ENCODE assay signal across 8 cellular contexts in the genomic region with DNA sequence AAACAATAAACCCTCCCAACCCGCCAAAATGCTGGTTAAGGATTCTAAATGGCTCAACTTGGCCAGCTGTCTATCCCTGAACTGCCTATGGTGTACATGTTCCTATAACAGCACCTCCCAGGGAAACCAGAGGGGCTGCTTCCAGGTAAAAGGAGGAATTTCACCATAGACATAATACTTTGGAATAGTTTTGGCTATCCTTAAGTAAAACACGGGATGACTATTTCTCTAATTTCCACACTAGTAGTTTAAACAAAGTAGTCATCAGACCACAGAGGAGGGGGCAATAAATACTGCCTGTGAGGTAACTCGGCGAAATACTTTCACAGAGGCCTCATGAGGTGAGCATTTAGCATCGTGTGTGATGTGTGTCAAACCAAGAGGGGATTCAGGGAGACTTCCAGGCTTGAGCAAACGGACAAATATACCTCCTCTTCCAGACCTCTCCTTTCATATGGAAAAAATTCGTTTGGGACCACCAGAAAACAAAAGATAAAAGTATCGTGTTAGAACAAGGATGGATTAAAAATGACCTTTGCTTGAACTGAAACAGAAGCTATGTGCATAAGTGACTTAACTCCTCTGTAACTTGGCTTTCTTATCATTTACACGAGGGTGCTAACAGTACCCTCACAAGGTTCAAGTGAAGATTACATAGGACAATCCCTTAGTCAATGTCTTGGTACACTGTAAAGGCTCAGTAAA. TPM values are rescaled to one million over a fixed set of nuclear protein-coding genes. Genes with fewer than 3 reads are reported as not detected.
A peak's percentile ranks its signal among the peaks of the same experiment; 100 is the strongest.
DNase-seq lines count a peak whose midpoint lies in the region; ATAC-seq and TF ChIP-seq lines count a peak whose summit lies in the region.

No MANE protein-coding gene starts in this region.

- ATAC-seq in naive thymus-derived CD4-positive, alpha-beta T cell = no peak
- ATAC-seq in HG02840 (IDR thresholded peaks at IDR 0.05; ENCODE audit: low FRiP score, unreplicated experiment) = no peak

- H2AFZ ChIP-seq in KMS-11 (ENCODE audit: low read depth) = peak overlapping the region; percentile 66

- POLR2A ChIA-PET in naive thymus-derived CD4-positive, alpha-beta T cell (lab: Charles Lee) = interaction anchor here (1.3 to 2.9 kb wide), 3 partner anchors 22 to 589 kb away, joined by 3 to 20 read pairs (median 3); no protein-coding TSS in a partner anchor

- no peak for DNase-seq in AG09309 (ENCODE audit: low read depth)
- peak; percentile 3 for DNase-seq in cerebellum (ENCODE audit: low spot score)
- no peak for DNase-seq in naive thymus-derived CD4-positive, alpha-beta T cell
- no peak for DNase-seq in NCI-H2171 treated with DMSO at 0.1 percent for 48 hours (lab: John Stamatoyannopoulos, UW)
- DNase-seq in ureter (ENCODE audit: low spot score) = no peak
- no peak for DNase-seq in SW 1271 (lab: John Stamatoyannopoulos, UW)

- H3K27ac ChIP-seq in KMS-11 = no peak overlapping the region
- peak overlapping the region; percentile 95 for H3K27ac ChIP-seq in naive thymus-derived CD4-positive, alpha-beta T cell (ENCODE audit: low read depth, low read length)

- H3K4me3 Mint-ChIP-seq in naive thymus-derived CD4-positive, alpha-beta T cell = peak overlapping the region; percentile 96 to 99 (median 97)

- H3K9me3 Mint-ChIP-seq in naive thymus-derived CD4-positive, alpha-beta T cell = peaks cover 0 to 5% (median 0%) of the 10 kb centered on the region in 11 donors

- H3K4me2 ChIP-seq in KMS-11 = peak overlapping the region; percentile 91

- H3K4me3 ChIP-seq in AG09309 (ENCODE audit: control insufficient read depth, low read depth, low read length) = peak overlapping the region; percentile 77
- no peak overlapping the region for H3K4me3 ChIP-seq in KMS-11 (IDR thresholded peaks at IDR 0.05; ENCODE audit: insufficient read depth, low read depth, low read length)
- H3K4me3 ChIP-seq in naive thymus-derived CD4-positive, alpha-beta T cell (ENCODE audit: low read length) = peak overlapping the region; percentile 84

- H3K36me3 Mint-ChIP-seq in naive thymus-derived CD4-positive, alpha-beta T cell = peaks cover 0 to 13% (median 8%) of the 10 kb centered on the region in 5 donors

- peaks cover 0 to 9% (median 6%) of the 10 kb centered on the region in 5 donors for H3K27me3 Mint-ChIP-seq in naive thymus-derived CD4-positive, alpha-beta T cell

- peaks cover 6% of the 10 kb centered on the region for H3K4me1 ChIP-seq in KMS-11 (ENCODE audit: low read depth, poor library complexity, severe bottlenecking)
- peaks cover 9 to 19% of the 10 kb centered on the region in 2 donors for H3K4me1 ChIP-seq in naive thymus-derived CD4-positive, alpha-beta T cell (ENCODE audit: control insufficient read depth in 2 of 2, insufficient read depth in 2 of 2, low read length in 2 of 2)

- no peaks in the 10 kb centered on the region for H3K36me3 ChIP-seq in KMS-11 (ENCODE audit: insufficient read depth)
- H3K36me3 ChIP-seq in naive thymus-derived CD4-positive, alpha-beta T cell (ENCODE audit: control insufficient read depth in 2 of 3, insufficient read depth in 3 of 3, low read length in 3 of 3) = peaks cover 0 to 5% (median 0%) of the 10 kb centered on the region in 3 experiments

- H3K4me1 Mint-ChIP-seq in naive thymus-derived CD4-positive, alpha-beta T cell = peaks cover 18 to 27% (median 25%) of the 10 kb centered on the region in 7 donors

- 0 out of 2 replicates have a peak, but pooled peaks cover 4% of the 10 kb centered on the region for H4K20me1 ChIP-seq in KMS-11 (ENCODE audit: insufficient read depth)

- H3K79me2 ChIP-seq in KMS-11 (ENCODE audit: insufficient read depth, low read depth) = peaks cover 18% of the 10 kb centered on the region

- TF ChIP-seq CTCF in AG09309 (IDR thresholded peaks at IDR 0.05; ENCODE audit: control insufficient read depth, insufficient read depth, low read depth, low read length, missing control alignments) (no peak), KMS-11 (conservative IDR thresholded peaks at IDR 0.05; ENCODE audit: low read depth, low read length) (no peak)

- intact Hi-C loops in naive thymus-derived CD4-positive, alpha-beta T cell (cut with micrococcal nuclease) = loop anchor here (2.0 to 5.0 kb wide), 8 partner anchors 40 to 591 kb away; a partner anchor contains a TSS

- peak overlapping the region; percentile 93 to 100 (median 98) for H3K27ac Mint-ChIP-seq in naive thymus-derived CD4-positive, alpha-beta T cell

- H3K27me3 ChIP-seq in KMS-11 (ENCODE audit: insufficient read depth, low read depth) = no peaks in the 10 kb centered on the region
- H3K27me3 ChIP-seq in naive thymus-derived CD4-positive, alpha-beta T cell (ENCODE audit: control insufficient read depth in 2 of 2, insufficient read depth in 2 of 2, low read length in 2 of 2) = no peaks in the 10 kb centered on the region

- CTCF ChIA-PET in naive thymus-derived CD4-positive, alpha-beta T cell (lab: Charles Lee) = no interaction called here

- H3K9me3 ChIP-seq in naive thymus-derived CD4-positive, alpha-beta T cell (ENCODE audit: control insufficient read depth in 2 of 3, low read length in 3 of 3) = no peaks in the 10 kb centered on the region

- peak overlapping the region; percentile 92; the same call in 1 of the 2 replicates for H3K9ac ChIP-seq in KMS-11

RNA-seq across cellular contexts. Expression of a gene that starts 1.0 kb away (rescaled TPM):
- 55.8 TPM for total RNA-seq in cerebellum
- total RNA-seq in naive thymus-derived CD4-positive, alpha-beta T cell = 10 to 100 TPM; 51.7 to 71.0 (median 56.5) TPM
- 10 to 100 TPM; 70.9 to 83.2 TPM for polyA plus RNA-seq in naive thymus-derived CD4-positive, alpha-beta T cell
- 59.0 TPM for total RNA-seq in ureter
